In genomic region chr15:26038693-26039092, GRCh38 we compare ENCODE assay signal across 1 cellular context.
TF ChIP-seq lines count a peak whose summit lies in the region.

No MANE protein-coding gene starts in this region.

TF ChIP-seq in GM23338, 12 proteins besides CTCF, POLR2A, EP300 and RAD21 (continued from another document):
- TF ChIP-seq ETS1 (IDR thresholded peaks at IDR 0.05) (no peak), ZNF114 (CRISPR knock-in tag; IDR thresholded peaks at IDR 0.05) (no peak), EZH2phosphoT487 (IDR thresholded peaks at IDR 0.05; ENCODE audit: unreplicated experiment) (no peak), REST (IDR thresholded peaks at IDR 0.05; ENCODE audit: unreplicated experiment) (no peak), EZH2 (IDR thresholded peaks at IDR 0.05; ENCODE audit: low read depth, unreplicated experiment) (no peak), STAT1 (IDR thresholded peaks at IDR 0.05; ENCODE audit: unreplicated experiment) (no peak), POLR2AphosphoS5 (IDR thresholded peaks at IDR 0.05; ENCODE audit: low read depth) (no peak)
TF ChIP-seq in GM23338: peak in this region for 0.
